2 cellular contexts compared by ENCODE assay signal in genomic region chr1:52053862-52054261, GRCh38.
A peak's percentile ranks its signal among the peaks of the same experiment; 100 is the strongest.
TF ChIP-seq lines count a peak whose summit lies in the region.

No MANE protein-coding gene starts in this region.

TF ChIP-seq in HEK293, 187 proteins besides CTCF, POLR2A, EP300 and RAD21:
- TF ChIP-seq ZSCAN16 (tag by site-specific recombination; IDR thresholded peaks at IDR 0.05) (no peak), ZNF335 (tag by site-specific recombination; conservative IDR thresholded peaks at IDR 0.05) (peak; percentile 51)

TF ChIP-seq in GM12878, 131 proteins besides CTCF, POLR2A, EP300 and RAD21:
- TF ChIP-seq YY1 (IDR thresholded peaks at IDR 0.05; ENCODE audit: low read depth, low read length) (no peak), JUNB (IDR thresholded peaks at IDR 0.05) (no peak), TCF3 (IDR thresholded peaks at IDR 0.05; ENCODE audit: borderline replicate concordance, insufficient read depth, low read depth, low read length) (no peak), TARDBP (IDR thresholded peaks at IDR 0.05; ENCODE audit: borderline replicate concordance) (no peak), ZNF207 (IDR thresholded peaks at IDR 0.05; ENCODE audit: borderline replicate concordance) (no peak), POLR2AphosphoS5 (IDR thresholded peaks at IDR 0.05; ENCODE audit: low read length) (no peak), LARP7 (IDR thresholded peaks at IDR 0.05) (no peak), FOXM1 (IDR thresholded peaks at IDR 0.05; ENCODE audit: low read depth, low read length) (no peak), GATAD2B (conservative IDR thresholded peaks at IDR 0.05; ENCODE audit: low read depth) (no peak), ZBED1 (IDR thresholded peaks at IDR 0.05; ENCODE audit: borderline replicate concordance) (no peak), ZNF24 (IDR thresholded peaks at IDR 0.05) (no peak), ZBTB33 (IDR thresholded peaks at IDR 0.05) (no peak), FOXK2 (IDR thresholded peaks at IDR 0.05) (no peak), BRCA1 (IDR thresholded peaks at IDR 0.05; ENCODE audit: low read depth, low read length) (no peak), SIN3A (IDR thresholded peaks at IDR 0.05; ENCODE audit: low read depth, low read length) (no peak), RCOR1 (conservative IDR thresholded peaks at IDR 0.05; ENCODE audit: low read depth, low read length) (no peak), IRF4 (IDR thresholded peaks at IDR 0.05; ENCODE audit: low read depth, low read length) (no peak), ZNF217 (IDR thresholded peaks at IDR 0.05) (no peak)
- TF ChIP-seq, protein P1, sequence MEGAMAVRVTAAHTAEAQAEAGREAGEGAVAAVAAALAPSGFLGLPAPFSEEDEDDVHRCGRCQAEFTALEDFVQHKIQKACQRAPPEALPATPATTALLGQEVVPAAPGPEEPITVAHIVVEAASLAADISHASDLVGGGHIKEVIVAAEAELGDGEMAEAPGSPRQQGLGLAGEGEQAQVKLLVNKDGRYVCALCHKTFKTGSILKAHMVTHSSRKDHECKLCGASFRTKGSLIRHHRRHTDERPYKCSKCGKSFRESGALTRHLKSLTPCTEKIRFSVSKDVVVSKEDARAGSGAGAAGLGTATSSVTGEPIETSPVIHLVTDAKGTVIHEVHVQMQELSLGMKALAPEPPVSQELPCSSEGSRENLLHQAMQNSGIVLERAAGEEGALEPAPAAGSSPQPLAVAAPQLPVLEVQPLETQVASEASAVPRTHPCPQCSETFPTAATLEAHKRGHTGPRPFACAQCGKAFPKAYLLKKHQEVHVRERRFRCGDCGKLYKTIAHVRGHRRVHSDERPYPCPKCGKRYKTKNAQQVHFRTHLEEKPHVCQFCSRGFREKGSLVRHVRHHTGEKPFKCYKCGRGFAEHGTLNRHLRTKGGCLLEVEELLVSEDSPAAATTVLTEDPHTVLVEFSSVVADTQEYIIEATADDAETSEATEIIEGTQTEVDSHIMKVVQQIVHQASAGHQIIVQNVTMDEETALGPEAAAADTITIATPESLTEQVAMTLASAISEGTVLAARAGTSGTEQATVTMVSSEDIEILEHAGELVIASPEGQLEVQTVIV (IDR thresholded peaks at IDR 0.05; ENCODE audit: borderline replicate concordance, partially characterized antibody), result no peak
- TF ChIP-seq, protein P2, sequence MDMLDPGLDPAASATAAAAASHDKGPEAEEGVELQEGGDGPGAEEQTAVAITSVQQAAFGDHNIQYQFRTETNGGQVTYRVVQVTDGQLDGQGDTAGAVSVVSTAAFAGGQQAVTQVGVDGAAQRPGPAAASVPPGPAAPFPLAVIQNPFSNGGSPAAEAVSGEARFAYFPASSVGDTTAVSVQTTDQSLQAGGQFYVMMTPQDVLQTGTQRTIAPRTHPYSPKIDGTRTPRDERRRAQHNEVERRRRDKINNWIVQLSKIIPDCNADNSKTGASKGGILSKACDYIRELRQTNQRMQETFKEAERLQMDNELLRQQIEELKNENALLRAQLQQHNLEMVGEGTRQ (IDR thresholded peaks at IDR 0.05; ENCODE audit: borderline replicate concordance, low read depth, low read length), result no peak
